In the genomic region with DNA sequence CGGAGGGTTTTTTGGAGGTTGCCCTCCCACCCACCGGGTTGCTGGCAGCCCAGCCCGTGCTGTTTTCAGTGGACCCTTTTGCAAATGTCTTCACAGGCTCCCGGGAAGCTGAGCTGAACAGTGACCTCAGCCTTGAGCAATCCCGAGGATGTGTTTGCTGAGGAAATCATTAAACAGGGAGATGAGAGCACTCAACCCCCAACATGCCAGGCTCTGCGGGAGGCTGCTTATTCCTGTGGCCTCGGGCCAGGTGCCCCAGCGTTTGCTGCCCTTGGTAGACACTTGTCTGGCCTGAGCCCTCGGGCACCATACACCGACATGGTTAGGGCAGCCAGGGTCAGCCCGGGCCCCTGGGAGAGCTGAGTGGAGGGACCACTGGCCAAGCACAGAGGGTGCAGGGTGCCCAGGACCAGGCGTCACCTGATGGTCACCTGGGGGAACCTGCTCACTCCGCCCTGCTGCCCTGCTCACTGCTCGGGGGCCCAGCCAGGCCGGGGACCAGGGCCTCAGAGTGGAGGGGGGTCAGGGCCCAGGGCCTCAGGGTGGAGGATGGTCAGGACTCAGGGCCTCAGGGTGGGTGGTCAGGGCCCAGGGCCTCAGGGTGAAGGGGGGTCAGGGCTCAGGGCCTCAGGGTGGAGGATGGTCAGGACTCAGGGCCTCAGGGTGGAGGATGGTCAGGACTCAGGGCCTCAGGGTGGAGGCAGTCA, we compare ENCODE assay signal across 9 cellular contexts. TPM values are rescaled to one million over a fixed set of nuclear protein-coding genes. Genes with fewer than 3 reads are reported as not detected.
A peak's percentile ranks its signal among the peaks of the same experiment; 100 is the strongest.
DNase-seq lines count a peak whose midpoint lies in the region; TF ChIP-seq lines count a peak whose summit lies in the region.
"Had no signal": no experiment of that assay in that cellular context is flagged by ENCODE, and none has a peak within 500 bp of the region (broad histone marks: within the 10 kb centered on the region; RNA-seq: fewer than 3 reads in every experiment).

No MANE protein-coding gene starts in this region.

- H3K4me1 ChIP-seq in Caco-2, result peaks cover 64% of the 10 kb centered on the region

- DNase-seq in Caco-2 (peak; percentile 86 to 91), NCI-H2029 (lab: John Stamatoyannopoulos, UW) (peak; percentile 73), epithelial cell of esophagus (ENCODE audit: low read depth) (peak; percentile 74), myocyte (ENCODE audit: low read depth) (peak; percentile 84), GM10248 (ENCODE audit: extremely low spot score) (no peak)
- no peak for DNase-seq in stimulated activated CD4-positive, alpha-beta T cell treated with anti-CD3 and anti-CD28 coated beads, Interleukin-2, amount 100 ng/mL, for 48 hours
- no peak for DNase-seq in stimulated activated CD4-positive, alpha-beta T cell treated with anti-CD3 and anti-CD28 coated beads, Interleukin-4, amount 100 ng/mL, for 24 hours
- DNase-seq in activated T-helper 1 cell treated with anti-CD3 and anti-CD28 coated beads, Interleukin-12 subunit alpha, Interleukin-12 subunit beta, Interleukin-2, Interleukin-4 antibody, amounts not matched to agents 30 ng/mL and 10 ng/mL and 1 ng/mL, durations not matched to agents 14 hours and 24 hours and 36 hours (ENCODE audit: low spot score), result no peak
- DNase-seq: NCI-H1436 treated with DMSO at 0.1 percent for 48 hours had no signal

- H3K36me3 Mint-ChIP-seq in Caco-2 (ENCODE audit: insufficient read depth, unreplicated experiment), result peaks cover 22% of the 10 kb centered on the region
- H3K36me3 Mint-ChIP-seq in activated T-helper 1 cell treated with anti-CD3 and anti-CD28 coated beads, Interleukin-12 subunit alpha, Interleukin-12 subunit beta, Interleukin-2, Interleukin-4 antibody, amounts not matched to agents 30 ng/mL and 10 ng/mL and 1 ng/mL, durations not matched to agents 14 hours and 24 hours and 36 hours (ENCODE audit: low read depth), result no peaks in the 10 kb centered on the region

- intact Hi-C loops in Caco-2 (cut with micrococcal nuclease; ENCODE audit: unreplicated experiment), result loop anchor here (1.0 to 5.0 kb wide), 3 partner anchors 26 to 77 kb away; no protein-coding TSS in a partner anchor
- intact Hi-C loops in activated T-helper 1 cell treated with anti-CD3 and anti-CD28 coated beads, Interleukin-12 subunit alpha, Interleukin-12 subunit beta, Interleukin-2, Interleukin-4 antibody, amounts not matched to agents 30 ng/mL and 10 ng/mL and 1 ng/mL, durations not matched to agents 14 hours and 24 hours and 36 hours (cut with micrococcal nuclease), result no loop called here

- no peaks in the 10 kb centered on the region for H3K9me3 ChIP-seq in Caco-2

- CTCF ChIA-PET in Caco-2 (lab: Charles Lee), result interaction anchor here (0.6 to 2.1 kb wide), 6 partner anchors 21 to 379 kb away, joined by 3 to 13 read pairs (median 5); no protein-coding TSS in a partner anchor
- CTCF ChIA-PET in GM10248 (lab: Yijun Ruan, JAX), result interaction anchor here (1.4 kb wide), 1 partner anchor 21 kb away, joined by 3 read pairs; no protein-coding TSS in a partner anchor

- H3K27ac Mint-ChIP-seq in Caco-2 (ENCODE audit: unreplicated experiment), result peak overlapping the region; percentile 92
- no peak overlapping the region for H3K27ac Mint-ChIP-seq in activated T-helper 1 cell treated with anti-CD3 and anti-CD28 coated beads, Interleukin-12 subunit alpha, Interleukin-12 subunit beta, Interleukin-2, Interleukin-4 antibody, amounts not matched to agents 30 ng/mL and 10 ng/mL and 1 ng/mL, durations not matched to agents 14 hours and 24 hours and 36 hours

- TF ChIP-seq CTCF in Caco-2 (IDR thresholded peaks at IDR 0.05; ENCODE audit: insufficient read depth in 1 of 2, low read depth in 1 of 2, low read length in 1 of 2, severe bottlenecking in 1 of 2, unreplicated experiment in 1 of 2), result no peak
- TF ChIP-seq CTCF in epithelial cell of esophagus (IDR thresholded peaks at IDR 0.05; ENCODE audit: insufficient read depth, low read depth, low read length, missing control alignments), result no peak
- no peak for TF ChIP-seq CTCF in GM10248 (IDR thresholded peaks at IDR 0.05; ENCODE audit: control extremely low read depth, extremely low read depth, low read depth, missing control alignments)

- TSS peak; percentile 87 for BruUV-seq in Caco-2 (replicated peaks; lab: Mats Ljungman, UMichigan)

- no peaks in the 10 kb centered on the region for H3K9me3 Mint-ChIP-seq in Caco-2 (ENCODE audit: unreplicated experiment)
- H3K9me3 Mint-ChIP-seq in activated T-helper 1 cell treated with anti-CD3 and anti-CD28 coated beads, Interleukin-12 subunit alpha, Interleukin-12 subunit beta, Interleukin-2, Interleukin-4 antibody, amounts not matched to agents 30 ng/mL and 10 ng/mL and 1 ng/mL, durations not matched to agents 14 hours and 24 hours and 36 hours, result no peaks in the 10 kb centered on the region

- H3K27me3 ChIP-seq in Caco-2 (replicated peaks; ENCODE audit: control insufficient read depth, insufficient read depth, low read length), result no peaks in the 10 kb centered on the region

- peak overlapping the region; percentile 76 for H3K4me3 Mint-ChIP-seq in Caco-2 (ENCODE audit: unreplicated experiment)
- no peak overlapping the region for H3K4me3 Mint-ChIP-seq in activated T-helper 1 cell treated with anti-CD3 and anti-CD28 coated beads, Interleukin-12 subunit alpha, Interleukin-12 subunit beta, Interleukin-2, Interleukin-4 antibody, amounts not matched to agents 30 ng/mL and 10 ng/mL and 1 ng/mL, durations not matched to agents 14 hours and 24 hours and 36 hours

- POLR2A ChIA-PET in Caco-2 (lab: Charles Lee), result interaction anchor here (0.6 to 1.7 kb wide), 8 partner anchors 8 to 142 kb away, joined by 3 to 8 read pairs (median 4); a partner anchor contains a TSS
- POLR2A ChIA-PET in GM10248 (lab: Yijun Ruan, JAX), result no interaction called here

- H3K4me1 Mint-ChIP-seq in Caco-2 (ENCODE audit: low read depth, unreplicated experiment), result peaks cover 41% of the 10 kb centered on the region
- H3K4me1 Mint-ChIP-seq in activated T-helper 1 cell treated with anti-CD3 and anti-CD28 coated beads, Interleukin-12 subunit alpha, Interleukin-12 subunit beta, Interleukin-2, Interleukin-4 antibody, amounts not matched to agents 30 ng/mL and 10 ng/mL and 1 ng/mL, durations not matched to agents 14 hours and 24 hours and 36 hours (ENCODE audit: low read depth), result no peaks in the 10 kb centered on the region

- peaks cover 2% of the 10 kb centered on the region; the same call in 1 of the 2 replicates for H3K36me3 ChIP-seq in Caco-2 (ENCODE audit: control insufficient read depth, insufficient read depth, low read length)

- H3K4me3 ChIP-seq in Caco-2 (ENCODE audit: low read depth, low read length), result peak overlapping the region; percentile 42
- no peak overlapping the region for H3K4me3 ChIP-seq in epithelial cell of esophagus (ENCODE audit: low read length)

- no peaks in the 10 kb centered on the region for H3K27me3 Mint-ChIP-seq in Caco-2 (ENCODE audit: insufficient read depth, unreplicated experiment)
- H3K27me3 Mint-ChIP-seq in activated T-helper 1 cell treated with anti-CD3 and anti-CD28 coated beads, Interleukin-12 subunit alpha, Interleukin-12 subunit beta, Interleukin-2, Interleukin-4 antibody, amounts not matched to agents 30 ng/mL and 10 ng/mL and 1 ng/mL, durations not matched to agents 14 hours and 24 hours and 36 hours (ENCODE audit: insufficient read depth), result no peaks in the 10 kb centered on the region

RNA-seq across cellular contexts. Expression of a gene that starts 42.5 kb away (rescaled TPM):
- total RNA-seq in Caco-2 (2022), result 32.0 and 36.5 TPM in 2 replicates
- 43.8 and 46.9 TPM in 2 replicates for total RNA-seq in myocyte
- polyA plus RNA-seq in myocyte (2012), result 74.5 TPM
- 14.3 and 17.6 TPM in 2 replicates for total RNA-seq in activated T-helper 1 cell treated with anti-CD3 and anti-CD28 coated beads, Interleukin-12 subunit alpha, Interleukin-12 subunit beta, Interleukin-2, Interleukin-4 antibody, amounts not matched to agents 30 ng/mL and 10 ng/mL and 1 ng/mL, durations not matched to agents 14 hours and 24 hours and 36 hours

Comparison
In these comparisons a context has a peak if more than half of its experiments do, and no peak if none do; other contexts are left out.
1. DNase-seq: peak in Caco-2 (2 of 2), NCI-H2029 (single experiment), epithelial cell of esophagus (single experiment) and myocyte (single experiment); none in GM10248 (single experiment), stimulated activated CD4-positive, alpha-beta T cell treated with anti-CD3 and anti-CD28 coated beads, Interleukin-2, amount 100 ng/mL, for 48 hours (0 of 2), stimulated activated CD4-positive, alpha-beta T cell treated with anti-CD3 and anti-CD28 coated beads, Interleukin-4, amount 100 ng/mL, for 24 hours (single experiment) and activated T-helper 1 cell treated with anti-CD3 and anti-CD28 coated beads, Interleukin-12 subunit alpha, Interleukin-12 subunit beta, Interleukin-2, Interleukin-4 antibody, amounts not matched to agents 30 ng/mL and 10 ng/mL and 1 ng/mL, durations not matched to agents 14 hours and 24 hours and 36 hours (single experiment).